24 cellular contexts compared by ENCODE assay signal in genomic region chr13:98182589-98182988, GRCh38. TPM values are rescaled to one million over a fixed set of nuclear protein-coding genes. Genes with fewer than 3 reads are reported as not detected.
A peak's percentile ranks its signal among the peaks of the same experiment; 100 is the strongest.
DNase-seq lines count a peak whose midpoint lies in the region; ATAC-seq and TF ChIP-seq lines count a peak whose summit lies in the region.
"Had no signal": no experiment of that assay in that cellular context is flagged by ENCODE, and none has a peak within 500 bp of the region (broad histone marks: within the 10 kb centered on the region; RNA-seq: fewer than 3 reads in every experiment).

No MANE protein-coding gene starts in this region.

- no peak for TF ChIP-seq POLR2A in Peyer's patch (IDR thresholded peaks at IDR 0.05)

- no peaks in the 10 kb centered on the region for H3K27me3 Mint-ChIP-seq in chondrocyte (ENCODE audit: low read depth)
- no peaks in the 10 kb centered on the region for H3K27me3 Mint-ChIP-seq in nephron (ENCODE audit: low read depth)
- H3K27me3 Mint-ChIP-seq in endothelial cell (ENCODE audit: unreplicated experiment), result no peaks in the 10 kb centered on the region

- no peak overlapping the region for H3K4me3 ChIP-seq in Peyer's patch

- no peaks in the 10 kb centered on the region for H3K4me1 ChIP-seq in Peyer's patch

- no peaks in the 10 kb centered on the region for H3K9me3 ChIP-seq in Peyer's patch

- H3K4me3 Mint-ChIP-seq in chondrocyte (ENCODE audit: unreplicated experiment) (no peak overlapping the region), nephron (no peak overlapping the region), endothelial cell (ENCODE audit: unreplicated experiment) (no peak overlapping the region)
- H3K4me3 Mint-ChIP-seq: B cell had no signal

- no peaks in the 10 kb centered on the region for H3K36me3 ChIP-seq in Peyer's patch

- DNase-seq in ACHN (peak; percentile 50), chondrocyte (ENCODE audit: low spot score) (no peak), kidney tubule cell (ENCODE audit: low spot score) (peak; percentile 53), endothelial cell (ENCODE audit: low spot score) (no peak), Peyer's patch (no peak), ecto neural progenitor cell (ENCODE audit: low spot score) (no peak)
- DNase-seq: COR-L47, DMS 273 treated with DMSO at 0.1 percent for 48 hours, GDM1, GOT3, NCI-H1417 treated with DMSO at 0.1 percent for 48 hours, NCI-H187 treated with DMSO at 0.1 percent for 48 hours, NCI-H226, NCI-H524, NCI-H82, OCI-M1, RPMI8226, SIG-M5 had no signal

- peak overlapping the region; percentile 86 for H3K27ac Mint-ChIP-seq in chondrocyte (ENCODE audit: unreplicated experiment)
- peak overlapping the region; percentile 44 to 64 (median 57) for H3K27ac Mint-ChIP-seq in nephron
- H3K27ac Mint-ChIP-seq in endothelial cell (ENCODE audit: unreplicated experiment), result no peak overlapping the region
- H3K27ac Mint-ChIP-seq: B cell had no signal

- H3K36me3 Mint-ChIP-seq in chondrocyte (ENCODE audit: low read depth) (peaks cover 3% of the 10 kb centered on the region), nephron (ENCODE audit: low read depth) (peaks cover 35% of the 10 kb centered on the region), endothelial cell (ENCODE audit: low read depth, unreplicated experiment) (peaks cover 9% of the 10 kb centered on the region)

- TF ChIP-seq CTCF in chondrocyte (IDR thresholded peaks at IDR 0.05) (no peak), nephron (IDR thresholded peaks at IDR 0.05; ENCODE audit: unreplicated experiment in 3 of 3) (no peak), endothelial cell (IDR thresholded peaks at IDR 0.05; ENCODE audit: unreplicated experiment) (no peak), Peyer's patch (IDR thresholded peaks at IDR 0.05) (no peak)

- no peak overlapping the region for H3K27ac ChIP-seq in Peyer's patch
- H3K27ac ChIP-seq: 22Rv1, KMS-11 had no signal

- in situ Hi-C loops in ACHN (cut with HindIII; ENCODE audit: low pct_ligation_motif_present, low pct_unique_long_range_greater_than_20kb, low sequenced_read_pairs), result no loop called here

- H3K27me3 ChIP-seq in Peyer's patch, result no peaks in the 10 kb centered on the region

- H3K9me3 Mint-ChIP-seq in chondrocyte (ENCODE audit: low read depth) (no peaks in the 10 kb centered on the region), nephron (peaks cover 9% of the 10 kb centered on the region), endothelial cell (ENCODE audit: unreplicated experiment) (no peaks in the 10 kb centered on the region)

- ATAC-seq in GM18502 (IDR thresholded peaks at IDR 0.05; ENCODE audit: poor library complexity, unreplicated experiment), result no peak

- H3K4me1 Mint-ChIP-seq in chondrocyte (ENCODE audit: low read depth), result peaks cover 87% of the 10 kb centered on the region
- peaks cover 62% of the 10 kb centered on the region for H3K4me1 Mint-ChIP-seq in nephron
- H3K4me1 Mint-ChIP-seq in endothelial cell (ENCODE audit: unreplicated experiment), result peaks cover 2% of the 10 kb centered on the region
- H3K4me1 Mint-ChIP-seq: B cell had no signal

RNA-seq across cellular contexts. Expression of gene RNF113B, which starts 5.5 kb away (rescaled TPM):
- total RNA-seq in chondrocyte (not detected in 3 replicates), endothelial cell (ENCODE audit: unreplicated experiment) (not detected), Peyer's patch (not detected)
- total RNA-seq: B cell, HT-29 had no signal

RNA-seq across cellular contexts. Expression of gene FARP1, which starts 39.7 kb away (rescaled TPM):
- 237 to 331 TPM (median 328 TPM) in 3 replicates for total RNA-seq in chondrocyte
- 167 TPM for total RNA-seq in endothelial cell (ENCODE audit: unreplicated experiment)
- 10 to 100 TPM; 10.6 to 61.1 (median 14.9) TPM for total RNA-seq in Peyer's patch

Comparison
In these comparisons a context has a peak if more than half of its experiments do, and no peak if none do; other contexts are left out.
1. DNase-seq: peak in ACHN (single experiment) and kidney tubule cell (single experiment); none in chondrocyte (single experiment), endothelial cell (single experiment), Peyer's patch (0 of 3) and ecto neural progenitor cell (single experiment).